ENCODE assay signal across 10 cellular contexts in the genomic region with DNA sequence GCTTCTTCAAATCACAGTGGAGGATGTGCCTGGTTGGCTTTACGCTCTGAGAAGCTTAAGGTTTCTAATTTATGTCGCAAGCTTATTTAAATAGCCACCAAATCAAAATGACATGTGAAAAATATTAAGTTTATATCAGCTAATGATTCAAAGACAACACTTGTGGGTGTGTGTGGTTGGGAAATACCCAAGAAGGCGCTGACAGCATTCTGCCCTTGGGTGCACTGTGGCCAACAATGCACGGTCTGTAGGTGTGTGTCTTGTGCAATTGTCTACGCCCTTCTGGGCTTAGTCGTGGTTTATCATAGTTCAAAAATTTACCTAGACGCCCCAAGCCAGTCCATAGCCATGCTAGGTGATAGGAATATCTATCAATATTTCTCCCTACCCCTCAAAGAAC.
A peak's percentile ranks its signal among the peaks of the same experiment; 100 is the strongest.
DNase-seq lines count a peak whose midpoint lies in the region; ATAC-seq, FAIRE-seq and TF ChIP-seq lines count a peak whose summit lies in the region.
"Had no signal": no experiment of that assay in that cellular context is flagged by ENCODE, and none has a peak within 500 bp of the region (broad histone marks: within the 10 kb centered on the region; RNA-seq: fewer than 3 reads in every experiment).

No MANE protein-coding gene starts in this region.

- peaks cover 27% of the 10 kb centered on the region for H3K4me1 ChIP-seq in foreskin keratinocyte
- no peaks in the 10 kb centered on the region; the same call in 1 of the 2 replicates for H3K4me1 ChIP-seq in GM23338 (ENCODE audit: insufficient read depth)

- no peaks in the 10 kb centered on the region for H3K9me2 ChIP-seq in GM23338 (ENCODE audit: insufficient read depth)

- no peak for TF ChIP-seq POLR2A in GM12892 (IDR thresholded peaks at IDR 0.05; ENCODE audit: low read depth, low read length)

- no peak overlapping the region for H3K4me2 ChIP-seq in GM23338

- H3K4me1 Mint-ChIP-seq in GM23338: peaks cover 22% of the 10 kb centered on the region

- no peaks in the 10 kb centered on the region for H3K36me3 ChIP-seq in GM23338 (ENCODE audit: insufficient read depth)

- FAIRE-seq in GM12892 (lab: Jason Lieb, UNC): no peak

- H3K4me3 ChIP-seq in GM23338: no peak overlapping the region

- ATAC-seq in GM18498 (IDR thresholded peaks at IDR 0.05; ENCODE audit: unreplicated experiment): peak; percentile 92
- ATAC-seq in GM21390 (IDR thresholded peaks at IDR 0.05; ENCODE audit: unreplicated experiment): peak; percentile 69
- peak; percentile 94 for ATAC-seq in HG03469 (IDR thresholded peaks at IDR 0.05; ENCODE audit: unreplicated experiment)
- peak; percentile 97 for ATAC-seq in foreskin keratinocyte
- no peak for ATAC-seq in GM23338

- H2AFZ ChIP-seq in GM23338: no peak overlapping the region

- no peak overlapping the region for H3K4me3 Mint-ChIP-seq in GM23338
- H3K4me3 Mint-ChIP-seq: T-helper 1 cell treated with Interleukin-12 subunit alpha and Interleukin-12 subunit beta and Interleukin-4 antibody, amounts not matched to agents 30 μg/mL and 1 μg/mL, for 36 hours had no signal

- no peaks in the 10 kb centered on the region for H4K20me1 ChIP-seq in GM23338 (replicated peaks; ENCODE audit: insufficient read depth)

- no peaks in the 10 kb centered on the region for H3K79me2 ChIP-seq in GM23338 (replicated peaks; ENCODE audit: insufficient read depth)

- DNase-seq in foreskin keratinocyte (peak; percentile 91 to 96), NCI-H2107 treated with DMSO at 0.1 percent for 48 hours (lab: John Stamatoyannopoulos, UW; ENCODE audit: unreplicated experiment) (no peak), GM12892 (ENCODE audit: insufficient read length) (no peak), GM23338 (ENCODE audit: low spot score) (no peak), SW 1271 (lab: John Stamatoyannopoulos, UW) (no peak)
- DNase-seq: KBM-7 had no signal

- no peak overlapping the region for H3K27ac Mint-ChIP-seq in GM23338
- H3K27ac Mint-ChIP-seq: T-helper 1 cell treated with Interleukin-12 subunit alpha and Interleukin-12 subunit beta and Interleukin-4 antibody, amounts not matched to agents 30 μg/mL and 1 μg/mL, for 36 hours had no signal

- no peaks in the 10 kb centered on the region for H3K9me3 Mint-ChIP-seq in GM23338
- H3K9me3 Mint-ChIP-seq: T-helper 1 cell treated with Interleukin-12 subunit alpha and Interleukin-12 subunit beta and Interleukin-4 antibody, amounts not matched to agents 30 μg/mL and 1 μg/mL, for 36 hours had no signal

- H3K36me3 Mint-ChIP-seq in GM23338 (ENCODE audit: low read depth): peaks cover 3% of the 10 kb centered on the region; the same call in 1 of the 3 replicates

- H3F3A ChIP-seq in GM23338 (replicated peaks; ENCODE audit: low read depth): no peaks in the 10 kb centered on the region

- TF ChIP-seq CTCF in foreskin keratinocyte (conservative IDR thresholded peaks at IDR 0.05) (no peak), GM23338 (conservative IDR thresholded peaks at IDR 0.05; ENCODE audit: low read depth in 2 of 2) (no peak)

- H3K27ac ChIP-seq in foreskin keratinocyte (peak overlapping the region; percentile 95), GM23338 (ENCODE audit: low read depth) (no peak overlapping the region)

- no peaks in the 10 kb centered on the region for H3K27me3 Mint-ChIP-seq in GM23338 (ENCODE audit: insufficient read depth, low read depth, poor library complexity)

- H3K27me3 ChIP-seq in foreskin keratinocyte (no peaks in the 10 kb centered on the region), GM23338 (ENCODE audit: insufficient read depth) (no peaks in the 10 kb centered on the region)

TF ChIP-seq in GM23338, 12 proteins besides CTCF, POLR2A, EP300 and RAD21 (continues in another document):
- TF ChIP-seq NANOG (IDR thresholded peaks at IDR 0.05; ENCODE audit: borderline replicate concordance): no peak
- TF ChIP-seq STAT1 (IDR thresholded peaks at IDR 0.05; ENCODE audit: unreplicated experiment): no peak
- TF ChIP-seq ZNF114 (CRISPR knock-in tag; IDR thresholded peaks at IDR 0.05): no peak
- no peak for TF ChIP-seq EZH2phosphoT487 (IDR thresholded peaks at IDR 0.05; ENCODE audit: unreplicated experiment)
- no peak for TF ChIP-seq JUNB (IDR thresholded peaks at IDR 0.05; ENCODE audit: unreplicated experiment)
- TF ChIP-seq, protein P1, sequence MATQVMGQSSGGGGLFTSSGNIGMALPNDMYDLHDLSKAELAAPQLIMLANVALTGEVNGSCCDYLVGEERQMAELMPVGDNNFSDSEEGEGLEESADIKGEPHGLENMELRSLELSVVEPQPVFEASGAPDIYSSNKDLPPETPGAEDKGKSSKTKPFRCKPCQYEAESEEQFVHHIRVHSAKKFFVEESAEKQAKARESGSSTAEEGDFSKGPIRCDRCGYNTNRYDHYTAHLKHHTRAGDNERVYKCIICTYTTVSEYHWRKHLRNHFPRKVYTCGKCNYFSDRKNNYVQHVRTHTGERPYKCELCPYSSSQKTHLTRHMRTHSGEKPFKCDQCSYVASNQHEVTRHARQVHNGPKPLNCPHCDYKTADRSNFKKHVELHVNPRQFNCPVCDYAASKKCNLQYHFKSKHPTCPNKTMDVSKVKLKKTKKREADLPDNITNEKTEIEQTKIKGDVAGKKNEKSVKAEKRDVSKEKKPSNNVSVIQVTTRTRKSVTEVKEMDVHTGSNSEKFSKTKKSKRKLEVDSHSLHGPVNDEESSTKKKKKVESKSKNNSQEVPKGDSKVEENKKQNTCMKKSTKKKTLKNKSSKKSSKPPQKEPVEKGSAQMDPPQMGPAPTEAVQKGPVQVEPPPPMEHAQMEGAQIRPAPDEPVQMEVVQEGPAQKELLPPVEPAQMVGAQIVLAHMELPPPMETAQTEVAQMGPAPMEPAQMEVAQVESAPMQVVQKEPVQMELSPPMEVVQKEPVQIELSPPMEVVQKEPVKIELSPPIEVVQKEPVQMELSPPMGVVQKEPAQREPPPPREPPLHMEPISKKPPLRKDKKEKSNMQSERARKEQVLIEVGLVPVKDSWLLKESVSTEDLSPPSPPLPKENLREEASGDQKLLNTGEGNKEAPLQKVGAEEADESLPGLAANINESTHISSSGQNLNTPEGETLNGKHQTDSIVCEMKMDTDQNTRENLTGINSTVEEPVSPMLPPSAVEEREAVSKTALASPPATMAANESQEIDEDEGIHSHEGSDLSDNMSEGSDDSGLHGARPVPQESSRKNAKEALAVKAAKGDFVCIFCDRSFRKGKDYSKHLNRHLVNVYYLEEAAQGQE (IDR thresholded peaks at IDR 0.05; ENCODE audit: unreplicated experiment): no peak
- TF ChIP-seq, protein P2, sequence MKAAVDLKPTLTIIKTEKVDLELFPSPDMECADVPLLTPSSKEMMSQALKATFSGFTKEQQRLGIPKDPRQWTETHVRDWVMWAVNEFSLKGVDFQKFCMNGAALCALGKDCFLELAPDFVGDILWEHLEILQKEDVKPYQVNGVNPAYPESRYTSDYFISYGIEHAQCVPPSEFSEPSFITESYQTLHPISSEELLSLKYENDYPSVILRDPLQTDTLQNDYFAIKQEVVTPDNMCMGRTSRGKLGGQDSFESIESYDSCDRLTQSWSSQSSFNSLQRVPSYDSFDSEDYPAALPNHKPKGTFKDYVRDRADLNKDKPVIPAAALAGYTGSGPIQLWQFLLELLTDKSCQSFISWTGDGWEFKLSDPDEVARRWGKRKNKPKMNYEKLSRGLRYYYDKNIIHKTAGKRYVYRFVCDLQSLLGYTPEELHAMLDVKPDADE (IDR thresholded peaks at IDR 0.05): no peak
- TF ChIP-seq EZH2 (IDR thresholded peaks at IDR 0.05; ENCODE audit: low read depth, unreplicated experiment): no peak
- TF ChIP-seq POLR2AphosphoS5 (IDR thresholded peaks at IDR 0.05; ENCODE audit: low read depth): no peak
- no peak for TF ChIP-seq ZNF331 (CRISPR knock-in tag; IDR thresholded peaks at IDR 0.05; ENCODE audit: low read depth)

Comparison
In these comparisons a context has a peak if more than half of its experiments do, and no peak if none do; other contexts are left out.
1. DNase-seq: peak in foreskin keratinocyte (2 of 2); none in NCI-H2107 treated with DMSO at 0.1 percent for 48 hours (single experiment), GM12892 (single experiment), GM23338 (single experiment) and SW 1271 (0 of 2).